Comparison of ENCODE assay signal across 1 cellular context in genomic region chr2:219294356-219295351, GRCh38.
TF ChIP-seq lines count a peak whose summit lies in the region.

No MANE protein-coding gene starts in this region.

TF ChIP-seq in K562, 482 proteins besides CTCF, POLR2A, EP300 and RAD21 (continued from another document):
- TF ChIP-seq ZNF318 (IDR thresholded peaks at IDR 0.05; ENCODE audit: borderline replicate concordance in 1 of 2, low read depth in 1 of 2) (no peak), ZMIZ1 (IDR thresholded peaks at IDR 0.05; ENCODE audit: low read depth in 2 of 2, low read length in 2 of 2) (no peak), USF1 (CRISPR knock-in tag; IDR thresholded peaks at IDR 0.05) (no peak), ATF1 (CRISPR knock-in tag; IDR thresholded peaks at IDR 0.05) (no peak), ATF1 (tag; IDR thresholded peaks at IDR 0.05) (peak; percentile 75), ZNF407 (IDR thresholded peaks at IDR 0.05; ENCODE audit: low read depth) (no peak), ATF7 (IDR thresholded peaks at IDR 0.05) (peak; percentile 76; the same call in 1 of the 2 replicates)
